In the genomic region with DNA sequence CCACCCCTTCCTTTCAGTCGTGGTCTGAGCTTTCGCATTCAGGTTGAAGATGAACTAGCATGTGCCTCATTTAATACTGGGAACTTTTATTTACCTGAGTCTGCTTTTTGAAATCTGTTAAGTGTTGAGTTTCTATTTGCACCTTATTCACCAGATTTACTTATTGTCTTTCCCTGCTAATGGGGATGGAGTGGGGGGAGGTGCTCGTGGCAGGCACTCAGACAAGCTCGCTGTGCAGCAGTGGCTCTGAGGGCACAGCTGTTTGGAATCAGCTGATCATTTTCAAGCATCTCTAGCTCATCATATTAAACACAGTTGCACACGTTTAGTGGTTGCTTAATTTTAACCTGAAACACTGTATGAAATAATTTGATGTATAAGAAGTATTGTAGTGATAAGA, we compare ENCODE assay signal across 1 cellular context.
TF ChIP-seq lines count a peak whose summit lies in the region.

No MANE protein-coding gene starts in this region.

TF ChIP-seq in SK-N-SH treated with all-trans-retinoic acid at 6 μM for 48 hours, 23 proteins besides CTCF, POLR2A, EP300 and RAD21 (continued from another document):
- TF ChIP-seq TSHZ2 (CRISPR knock-in tag; IDR thresholded peaks at IDR 0.05): no peak
- TF ChIP-seq CSRNP3 (CRISPR knock-in tag; IDR thresholded peaks at IDR 0.05): no peak
- TF ChIP-seq ZNF8 (CRISPR knock-in tag; IDR thresholded peaks at IDR 0.05): no peak
- TF ChIP-seq, protein P1, sequence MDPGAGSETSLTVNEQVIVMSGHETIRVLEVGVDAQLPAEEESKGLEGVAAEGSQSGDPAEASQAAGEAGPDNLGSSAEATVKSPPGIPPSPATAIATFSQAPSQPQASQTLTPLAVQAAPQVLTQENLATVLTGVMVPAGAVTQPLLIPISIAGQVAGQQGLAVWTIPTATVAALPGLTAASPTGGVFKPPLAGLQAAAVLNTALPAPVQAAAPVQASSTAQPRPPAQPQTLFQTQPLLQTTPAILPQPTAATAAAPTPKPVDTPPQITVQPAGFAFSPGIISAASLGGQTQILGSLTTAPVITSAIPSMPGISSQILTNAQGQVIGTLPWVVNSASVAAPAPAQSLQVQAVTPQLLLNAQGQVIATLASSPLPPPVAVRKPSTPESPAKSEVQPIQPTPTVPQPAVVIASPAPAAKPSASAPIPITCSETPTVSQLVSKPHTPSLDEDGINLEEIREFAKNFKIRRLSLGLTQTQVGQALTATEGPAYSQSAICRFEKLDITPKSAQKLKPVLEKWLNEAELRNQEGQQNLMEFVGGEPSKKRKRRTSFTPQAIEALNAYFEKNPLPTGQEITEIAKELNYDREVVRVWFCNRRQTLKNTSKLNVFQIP (CRISPR knock-in tag; IDR thresholded peaks at IDR 0.05; ENCODE audit: borderline replicate concordance, low read depth): no peak
